Comparison of ENCODE assay signal across 8 cellular contexts in genomic region chr2:142868281-142868762, GRCh38. TPM values are rescaled to one million over a fixed set of nuclear protein-coding genes. Genes with fewer than 3 reads are reported as not detected.
A peak's percentile ranks its signal among the peaks of the same experiment; 100 is the strongest.
DNase-seq lines count a peak whose midpoint lies in the region; ATAC-seq and TF ChIP-seq lines count a peak whose summit lies in the region.

No MANE protein-coding gene starts in this region.

- H3K9me3 ChIP-seq in esophagus muscularis mucosa: no peaks in the 10 kb centered on the region

- H3K4me3 ChIP-seq in esophagus muscularis mucosa: no peak overlapping the region

- TF ChIP-seq POLR2A in esophagus muscularis mucosa (IDR thresholded peaks at IDR 0.05; ENCODE audit: low read depth): no peak

- H3K4me1 ChIP-seq in esophagus muscularis mucosa: peaks cover 0 to 5% (median 0%) of the 10 kb centered on the region in 4 donors

- DNase-seq in esophagus muscularis mucosa (ENCODE audit: extremely low spot score) (no peak), sciatic nerve (ENCODE audit: low spot score) (peak; percentile 68), NCI-H69 (lab: John Stamatoyannopoulos, UW) (no peak), NCI-H1092 treated with DMSO at 0.1 percent for 48 hours (lab: John Stamatoyannopoulos, UW) (no peak)

- H3K27ac ChIP-seq in esophagus muscularis mucosa (replicated peaks in 1 of 4): peak overlapping the region in 3 of 4 donors; percentile 24 to 49 (median 37)

- WGBS in esophagus muscularis mucosa: 68% methylated on average over 8 of the region's 11 CpGs

- H3K27me3 ChIP-seq in esophagus muscularis mucosa: no peaks in the 10 kb centered on the region

- ATAC-seq in GM18873 (IDR thresholded peaks at IDR 0.05; ENCODE audit: low FRiP score, unreplicated experiment) (peak; percentile 39), HG03432 (IDR thresholded peaks at IDR 0.05; ENCODE audit: unreplicated experiment) (peak; percentile 45), sciatic nerve (peak; percentile 79), HG02970 (IDR thresholded peaks at IDR 0.05; ENCODE audit: low FRiP score, unreplicated experiment) (no peak), GM19463 (IDR thresholded peaks at IDR 0.05; ENCODE audit: unreplicated experiment) (no peak)

- no peak for TF ChIP-seq CTCF in esophagus muscularis mucosa (IDR thresholded peaks at IDR 0.05)

- no peaks in the 10 kb centered on the region for H3K36me3 ChIP-seq in esophagus muscularis mucosa

- intact Hi-C loops in esophagus muscularis mucosa (cut with DNase I) (no loop called here), sciatic nerve (cut with DNase I) (no loop called here)

- no peak for TF ChIP-seq EP300 in esophagus muscularis mucosa (IDR thresholded peaks at IDR 0.05)

RNA-seq across cellular contexts. Expression of gene KYNU, which starts 9.1 kb away (rescaled TPM):
- total RNA-seq in esophagus muscularis mucosa (1 to 10 TPM; 1.2 to 9.4 (median 3.9) TPM), sciatic nerve (6.0 TPM)

Comparison
In these comparisons a context has a peak if more than half of its experiments do, and no peak if none do; other contexts are left out.
1. ATAC-seq: peak in GM18873 (single experiment), HG03432 (single experiment) and sciatic nerve (single experiment); none in HG02970 (single experiment) and GM19463 (single experiment).